Comparison of ENCODE assay signal across 26 cellular contexts in genomic region chr5:98085593-98085992, GRCh38.
DNase-seq lines count a peak whose midpoint lies in the region; ATAC-seq and TF ChIP-seq lines count a peak whose summit lies in the region.
"Had no signal": no experiment of that assay in that cellular context is flagged by ENCODE, and none has a peak within 500 bp of the region (broad histone marks: within the 10 kb centered on the region; RNA-seq: fewer than 3 reads in every experiment).

No MANE protein-coding gene starts in this region.

- no peaks in the 10 kb centered on the region for H3K79me2 ChIP-seq in GM23338 (replicated peaks; ENCODE audit: insufficient read depth)

- H3K4me3 Mint-ChIP-seq in GM23338: no peak overlapping the region
- no peak overlapping the region for H3K4me3 Mint-ChIP-seq in endodermal cell
- H3K4me3 Mint-ChIP-seq: CD14-positive monocyte; CD8-positive, alpha-beta memory T cell; H9 had no signal

- no peak for TF ChIP-seq CTCF in GM23338 (conservative IDR thresholded peaks at IDR 0.05; ENCODE audit: low read depth in 2 of 2)
- no peak for TF ChIP-seq CTCF in endodermal cell (conservative IDR thresholded peaks at IDR 0.05)

- no peaks in the 10 kb centered on the region for H3K9me2 ChIP-seq in GM23338 (ENCODE audit: insufficient read depth)

- H3K9me3 ChIP-seq in endodermal cell (ENCODE audit: control insufficient read depth, low read length): no peaks in the 10 kb centered on the region
- H3K9me3 ChIP-seq: BE2C, SJSA1 had no signal

- H3K4me1 ChIP-seq in GM23338 (ENCODE audit: insufficient read depth): no peaks in the 10 kb centered on the region
- H3K4me1 ChIP-seq in endodermal cell (ENCODE audit: control insufficient read depth, insufficient read depth, low read length): peaks cover 4% of the 10 kb centered on the region
- H3K4me1 ChIP-seq: BE2C, SJSA1 had no signal

- no peaks in the 10 kb centered on the region for H4K20me1 ChIP-seq in GM23338 (replicated peaks; ENCODE audit: insufficient read depth)

- H3K27ac ChIP-seq in GM23338 (ENCODE audit: low read depth): no peak overlapping the region
- no peak overlapping the region for H3K27ac ChIP-seq in endodermal cell (ENCODE audit: low read depth, low read length)
- H3K27ac ChIP-seq: GM23248, SJSA1 had no signal

- H3K27me3 Mint-ChIP-seq in GM23338 (ENCODE audit: insufficient read depth, low read depth, poor library complexity) (no peaks in the 10 kb centered on the region), endodermal cell (ENCODE audit: insufficient read depth) (no peaks in the 10 kb centered on the region)

- H3K36me3 Mint-ChIP-seq in GM23338 (ENCODE audit: low read depth) (peaks cover 3% of the 10 kb centered on the region; the same call in 2 of the 3 replicates), endodermal cell (ENCODE audit: low read depth) (peaks cover 10% of the 10 kb centered on the region)
- H3K36me3 Mint-ChIP-seq: CD14-positive monocyte; CD8-positive, alpha-beta memory T cell had no signal

- peak; percentile 61 for ATAC-seq in GM18868 (IDR thresholded peaks at IDR 0.05; ENCODE audit: unreplicated experiment)
- ATAC-seq in GM23338: no peak
- ATAC-seq in HG03342 (IDR thresholded peaks at IDR 0.05; ENCODE audit: unreplicated experiment): peak; percentile 98
- ATAC-seq in HG03571 (IDR thresholded peaks at IDR 0.05; ENCODE audit: unreplicated experiment): no peak
- no peak for ATAC-seq in GM18520 (IDR thresholded peaks at IDR 0.05; ENCODE audit: unreplicated experiment)

- H3K27ac Mint-ChIP-seq in GM23338 (no peak overlapping the region), endodermal cell (peak overlapping the region; percentile 75)
- H3K27ac Mint-ChIP-seq: CD14-positive monocyte had no signal

- no peak overlapping the region for H3K9ac ChIP-seq in endodermal cell (ENCODE audit: extremely low read depth, low read length, poor library complexity, severe bottlenecking)
- H3K9ac ChIP-seq: GM23248 had no signal

- no peaks in the 10 kb centered on the region for H3F3A ChIP-seq in GM23338 (replicated peaks; ENCODE audit: low read depth)

- no peaks in the 10 kb centered on the region for H3K27me3 ChIP-seq in GM23338 (ENCODE audit: insufficient read depth)
- no peaks in the 10 kb centered on the region for H3K27me3 ChIP-seq in endodermal cell (ENCODE audit: control insufficient read depth, insufficient read depth, low read length, poor library complexity, severe bottlenecking)
- H3K27me3 ChIP-seq: BE2C, SJSA1 had no signal

- no peak overlapping the region for H3K4me3 ChIP-seq in GM23338
- no peak overlapping the region for H3K4me3 ChIP-seq in endodermal cell (ENCODE audit: low read length)
- H3K4me3 ChIP-seq: GM23248, SJSA1 had no signal

- H3K36me3 ChIP-seq in GM23338 (ENCODE audit: insufficient read depth) (no peaks in the 10 kb centered on the region), endodermal cell (ENCODE audit: control insufficient read depth, insufficient read depth, low read length) (no peaks in the 10 kb centered on the region)
- H3K36me3 ChIP-seq: BE2C, SJSA1 had no signal

- H3K4me2 ChIP-seq in GM23338: no peak overlapping the region

- no peak for DNase-seq in GM23338 (ENCODE audit: low spot score)
- DNase-seq in endodermal cell: no peak
- DNase-seq in SKM-1 treated with dmso at 0.1 percent for 144 hours (lab: John Stamatoyannopoulos, UW; ENCODE audit: unreplicated experiment): no peak
- DNase-seq: 8988T; ACHN; BE2C; CD8-positive, alpha-beta memory T cell; DMS 273 treated with DMSO at 0.1 percent for 48 hours; DND-41; GM23248; H9; KG1; MM.1S; NCI-H2029; NCI-H446; NCI-H524 treated with DMSO at 0.1 percent for 48 hours; NCI-H774; Right ventricle myocardium superior; RPMI8226; T-helper 1 cell had no signal

- H3K9me3 Mint-ChIP-seq in GM23338 (peaks cover under 1% of the 10 kb centered on the region; the same call in 2 of the 3 replicates), endodermal cell (peaks cover 1% of the 10 kb centered on the region)

- WGBS in endodermal cell (ENCODE audit: insufficient coverage in 1 of 2, insufficient read length in 1 of 2), 2 experiments: 90 to 100% methylated on average over 1 to 2 of the region's 4 CpGs

- peak overlapping the region; percentile 47; the same call in 1 of the 2 replicates for H2AFZ ChIP-seq in GM23338
- H2AFZ ChIP-seq: GM23248 had no signal

- H3K4me1 Mint-ChIP-seq in GM23338: peaks cover 4% of the 10 kb centered on the region; the same call in 2 of the 3 replicates
- H3K4me1 Mint-ChIP-seq in endodermal cell: peaks cover 15% of the 10 kb centered on the region
- H3K4me1 Mint-ChIP-seq: CD14-positive monocyte; CD8-positive, alpha-beta memory T cell had no signal

TF ChIP-seq in GM23338, 12 proteins besides CTCF, POLR2A, EP300 and RAD21 (continues in another document):
- no peak for TF ChIP-seq ZNF114 (CRISPR knock-in tag; IDR thresholded peaks at IDR 0.05)
- TF ChIP-seq CREB1 (CRISPR knock-in tag; IDR thresholded peaks at IDR 0.05; ENCODE audit: low read depth): no peak
- no peak for TF ChIP-seq ZNF331 (CRISPR knock-in tag; IDR thresholded peaks at IDR 0.05; ENCODE audit: low read depth)
- no peak for TF ChIP-seq EZH2 (IDR thresholded peaks at IDR 0.05; ENCODE audit: low read depth, unreplicated experiment)
- TF ChIP-seq ZNF462 (CRISPR knock-in tag; IDR thresholded peaks at IDR 0.05): no peak

Comparison
In these comparisons a context has a peak if more than half of its experiments do, and no peak if none do; other contexts are left out.
1. ATAC-seq: peak in GM18868 (single experiment) and HG03342 (single experiment); none in GM23338 (single experiment), HG03571 (single experiment) and GM18520 (single experiment).